ENCODE assay signal across 28 cellular contexts in the genomic region with DNA sequence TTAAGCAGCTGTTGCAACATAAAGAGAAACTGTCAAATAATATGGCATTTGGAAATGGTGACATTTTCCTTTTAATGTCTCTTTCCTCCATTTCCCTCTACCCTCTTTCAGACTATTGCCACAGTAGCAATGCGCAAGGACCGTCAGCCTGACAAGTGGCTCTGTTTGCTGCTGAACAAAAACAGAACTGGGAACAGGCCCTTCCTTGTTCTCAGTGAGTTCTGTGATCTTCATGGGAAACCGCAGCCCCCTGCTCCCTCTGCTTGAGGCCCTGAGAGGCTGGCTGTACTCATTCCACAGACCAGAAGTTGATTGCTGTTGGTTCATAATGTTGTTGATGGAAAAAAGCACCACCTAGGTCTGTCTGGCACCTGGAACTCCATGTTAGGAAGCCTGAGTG.
DNase-seq lines count a peak whose midpoint lies in the region; ATAC-seq and TF ChIP-seq lines count a peak whose summit lies in the region.
"Had no signal": no experiment of that assay in that cellular context is flagged by ENCODE, and none has a peak within 500 bp of the region (broad histone marks: within the 10 kb centered on the region; RNA-seq: fewer than 3 reads in every experiment).

No MANE protein-coding gene starts in this region.

- DNase-seq in C1 segment of cervical spinal cord (lab: John Stamatoyannopoulos, UW) (peak in 12 of 14 donors; percentile 11 to 66 (median 46)), astrocyte of the hippocampus (ENCODE audit: low read depth, low spot score) (peak; percentile 25), head of caudate nucleus (peak in 41 of 42 donors; percentile 37 to 86 (median 72)), osteocyte (ENCODE audit: extremely low spot score, unreplicated experiment) (peak; percentile 38)
- DNase-seq: activated CD4-positive, CD25-positive, alpha-beta regulatory T cell treated with anti-CD3 and anti-CD28 coated beads, Interleukin-2, amount 50 U/mL, for 72 hours; activated CD8-positive, alpha-beta memory T cell treated with anti-CD3 and anti-CD28 coated beads, Interleukin-2, amount 50 U/mL, for 48 hours; activated CD8-positive, alpha-beta T cell treated with anti-CD3 and anti-CD28 coated beads for 36 hours; activated naive CD4-positive, alpha-beta T cell treated with anti-CD3 and anti-CD28 coated beads, Interleukin-2, amount 10 ng/mL, durations not matched to agents 7 days and 5 days; adrenal gland; CD4-positive, CD25-positive, alpha-beta regulatory T cell; H9; Karpas-422; kidney glomerular epithelial cell; lower lobe of right lung; mucosa of descending colon; NCI-H1417 treated with DMSO at 0.1 percent for 48 hours; NCI-H2081; NCI-H69; retina; Right ventricle myocardium superior; stimulated activated naive B cell treated with anti-CD40 and anti-IgM and Interleukin-4, amounts not matched to agents 10 μg/mL and 1 μg/mL and 100 μg/mL, for 72 hours; testis had no signal

- H3K9me3 Mint-ChIP-seq in osteocyte (ENCODE audit: unreplicated experiment) = no peaks in the 10 kb centered on the region
- H3K9me3 Mint-ChIP-seq: activated CD8-positive, alpha-beta T cell treated with anti-CD3 and anti-CD28 coated beads for 36 hours; activated naive CD4-positive, alpha-beta T cell treated with anti-CD3 and anti-CD28 coated beads, Interleukin-2, amount 10 ng/mL, durations not matched to agents 7 days and 5 days; H9 had no signal

- TF ChIP-seq CTCF in osteocyte (IDR thresholded peaks at IDR 0.05) = no peak

- H3K4me3 Mint-ChIP-seq in osteocyte (ENCODE audit: unreplicated experiment) = no peak overlapping the region
- H3K4me3 Mint-ChIP-seq: activated CD8-positive, alpha-beta T cell treated with anti-CD3 and anti-CD28 coated beads for 36 hours; activated naive CD4-positive, alpha-beta T cell treated with anti-CD3 and anti-CD28 coated beads, Interleukin-2, amount 10 ng/mL, durations not matched to agents 7 days and 5 days; activated T-helper 17 cell treated with anti-CD3 and anti-CD28 coated beads, Interleukin-2, amount 50 U/mL, for 72 hours; CD4-positive, CD25-positive, alpha-beta regulatory T cell; H9; natural killer cell treated with Interleukin-12 subunit alpha and Interleukin-12 subunit beta and Interleukin-15 and Interleukin-18, amount 100 ng/mL, for 72 hours; stimulated activated naive B cell treated with anti-CD40 and anti-IgM and Interleukin-4, amounts not matched to agents 10 μg/mL and 1 μg/mL and 100 μg/mL, for 72 hours had no signal

- intact Hi-C loops in head of caudate nucleus (cut with DNase I) = no loop called here

- H3K27ac Mint-ChIP-seq in osteocyte (ENCODE audit: unreplicated experiment) = no peak overlapping the region
- H3K27ac Mint-ChIP-seq: activated CD8-positive, alpha-beta T cell treated with anti-CD3 and anti-CD28 coated beads for 36 hours; activated naive CD4-positive, alpha-beta T cell treated with anti-CD3 and anti-CD28 coated beads, Interleukin-2, amount 10 ng/mL, durations not matched to agents 7 days and 5 days; activated T-helper 17 cell treated with anti-CD3 and anti-CD28 coated beads, Interleukin-2, amount 50 U/mL, for 72 hours; CD4-positive, CD25-positive, alpha-beta regulatory T cell; H9; natural killer cell treated with Interleukin-12 subunit alpha and Interleukin-12 subunit beta and Interleukin-15 and Interleukin-18, amount 100 ng/mL, for 72 hours; stimulated activated naive B cell treated with anti-CD40 and anti-IgM and Interleukin-4, amounts not matched to agents 10 μg/mL and 1 μg/mL and 100 μg/mL, for 72 hours had no signal

- no peaks in the 10 kb centered on the region for H3K4me1 Mint-ChIP-seq in osteocyte (ENCODE audit: unreplicated experiment)
- H3K4me1 Mint-ChIP-seq: activated naive CD4-positive, alpha-beta T cell treated with anti-CD3 and anti-CD28 coated beads, Interleukin-2, amount 10 ng/mL, durations not matched to agents 7 days and 5 days; activated T-helper 17 cell treated with anti-CD3 and anti-CD28 coated beads, Interleukin-2, amount 50 U/mL, for 72 hours; CD4-positive, CD25-positive, alpha-beta regulatory T cell; stimulated activated naive B cell treated with anti-CD40 and anti-IgM and Interleukin-4, amounts not matched to agents 10 μg/mL and 1 μg/mL and 100 μg/mL, for 72 hours had no signal

- H3K27me3 Mint-ChIP-seq in osteocyte (ENCODE audit: unreplicated experiment) = peaks cover 11% of the 10 kb centered on the region
- H3K27me3 Mint-ChIP-seq: activated naive CD4-positive, alpha-beta T cell treated with anti-CD3 and anti-CD28 coated beads, Interleukin-2, amount 10 ng/mL, durations not matched to agents 7 days and 5 days; CD4-positive, CD25-positive, alpha-beta regulatory T cell; natural killer cell treated with Interleukin-12 subunit alpha and Interleukin-12 subunit beta and Interleukin-15 and Interleukin-18, amount 100 ng/mL, for 72 hours; stimulated activated naive B cell treated with anti-CD40 and anti-IgM and Interleukin-4, amounts not matched to agents 10 μg/mL and 1 μg/mL and 100 μg/mL, for 72 hours had no signal

- ATAC-seq in HG03520 (IDR thresholded peaks at IDR 0.05; ENCODE audit: unreplicated experiment) (no peak), GM21423 (IDR thresholded peaks at IDR 0.05; ENCODE audit: unreplicated experiment) (no peak), HG03280 (IDR thresholded peaks at IDR 0.05; ENCODE audit: unreplicated experiment) (no peak), HG03460 (IDR thresholded peaks at IDR 0.05; ENCODE audit: unreplicated experiment) (no peak)
- ATAC-seq: activated CD8-positive, alpha-beta T cell treated with anti-CD3 and anti-CD28 coated beads for 36 hours; activated T-helper 17 cell treated with anti-CD3 and anti-CD28 coated beads, Interleukin-2, amount 50 U/mL, for 72 hours; lower lobe of right lung; mucosa of descending colon; natural killer cell treated with Interleukin-12 subunit alpha and Interleukin-12 subunit beta and Interleukin-15 and Interleukin-18, amount 100 ng/mL, for 72 hours; stimulated activated naive B cell treated with anti-CD40 and anti-IgM and Interleukin-4, amounts not matched to agents 10 μg/mL and 1 μg/mL and 100 μg/mL, for 72 hours had no signal

- H3K36me3 Mint-ChIP-seq in osteocyte (ENCODE audit: unreplicated experiment) = no peaks in the 10 kb centered on the region
- H3K36me3 Mint-ChIP-seq: activated naive CD4-positive, alpha-beta T cell treated with anti-CD3 and anti-CD28 coated beads, Interleukin-2, amount 10 ng/mL, durations not matched to agents 7 days and 5 days; CD4-positive, CD25-positive, alpha-beta regulatory T cell; natural killer cell treated with Interleukin-12 subunit alpha and Interleukin-12 subunit beta and Interleukin-15 and Interleukin-18, amount 100 ng/mL, for 72 hours; stimulated activated naive B cell treated with anti-CD40 and anti-IgM and Interleukin-4, amounts not matched to agents 10 μg/mL and 1 μg/mL and 100 μg/mL, for 72 hours had no signal
